In the genomic region with DNA sequence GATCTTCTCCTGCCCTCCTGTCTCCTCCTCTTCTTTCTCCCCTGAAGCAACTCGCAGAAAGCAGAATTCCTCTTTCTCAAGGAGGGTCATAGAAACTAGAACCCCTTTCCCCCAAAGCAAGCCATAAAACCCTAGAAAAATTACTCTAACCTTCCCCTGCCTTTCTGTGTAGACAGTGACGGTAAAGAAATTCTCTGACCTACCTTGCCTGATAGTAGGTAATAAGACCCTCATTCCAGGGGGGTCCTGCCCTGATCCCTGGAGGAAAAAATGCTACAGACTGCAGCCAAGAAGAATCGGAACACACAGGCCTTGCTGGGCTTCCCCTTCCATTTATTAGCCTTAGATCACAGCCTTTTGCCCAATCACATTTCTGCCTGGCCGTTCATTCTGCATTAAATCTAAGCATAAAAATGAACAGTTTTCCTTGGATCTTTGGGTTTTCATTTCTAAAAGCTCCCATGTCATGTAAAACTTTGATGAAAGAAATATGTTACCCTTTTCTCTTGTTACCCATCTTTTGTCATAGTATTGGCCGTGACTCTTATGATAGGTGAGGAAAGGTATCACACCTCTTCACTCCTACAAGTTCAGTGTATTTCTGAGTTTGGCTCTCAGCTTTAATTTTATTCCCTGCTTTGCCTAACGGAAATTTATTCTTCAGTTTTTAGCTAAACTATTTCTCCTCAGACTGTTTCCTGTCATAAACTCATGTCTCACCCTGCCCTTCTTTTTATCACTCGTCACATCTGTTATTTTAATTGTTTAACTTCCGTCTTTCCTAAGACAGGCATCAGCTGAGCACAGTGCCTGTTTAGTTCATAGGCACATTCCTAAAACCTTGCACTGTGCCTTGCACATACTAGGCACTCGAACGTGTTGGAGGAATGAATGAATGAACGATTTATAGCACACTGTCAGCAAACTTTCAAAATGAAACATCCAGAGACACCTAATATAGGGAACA, we compare ENCODE assay signal across 14 cellular contexts. TPM values are rescaled to one million over a fixed set of nuclear protein-coding genes. Genes with fewer than 3 reads are reported as not detected.
DNase-seq lines count a peak whose midpoint lies in the region; ATAC-seq and TF ChIP-seq lines count a peak whose summit lies in the region.
"Had no signal": no experiment of that assay in that cellular context is flagged by ENCODE, and none has a peak within 500 bp of the region (broad histone marks: within the 10 kb centered on the region; RNA-seq: fewer than 3 reads in every experiment).

No MANE protein-coding gene starts in this region.

- intact Hi-C loops in dorsolateral prefrontal cortex (cut with DNase I): loop anchor here (5.0 to 10.0 kb wide), 4 partner anchors 73 to 318 kb away; a partner anchor contains a TSS

- peaks cover 12% of the 10 kb centered on the region for H3K4me1 ChIP-seq in RWPE2 (ENCODE audit: insufficient read depth, poor library complexity, severe bottlenecking)
- H3K4me1 ChIP-seq: HAP-1 had no signal

- H3K27me3 ChIP-seq in RWPE2 (ENCODE audit: insufficient read depth, poor library complexity, severe bottlenecking): no peaks in the 10 kb centered on the region
- H3K27me3 ChIP-seq in dorsolateral prefrontal cortex: peaks cover 0 to 5% (median 0%) of the 10 kb centered on the region in 45 donors
- H3K27me3 ChIP-seq: testis had no signal

- no peak overlapping the region for H3K27ac ChIP-seq in RWPE2 (ENCODE audit: poor library complexity, severe bottlenecking)
- H3K27ac ChIP-seq in dorsolateral prefrontal cortex: peak overlapping the region in 41 of 59 donors; percentile 1 to 93 (median 47)
- H3K27ac ChIP-seq: epithelial cell of prostate, testis, WERI-Rb-1 had no signal

- no peak for TF ChIP-seq CTCF in RWPE2 (IDR thresholded peaks at IDR 0.05; ENCODE audit: poor library complexity, severe bottlenecking)
- TF ChIP-seq CTCF in dorsolateral prefrontal cortex (IDR thresholded peaks at IDR 0.05 in 54 of 56, conservative IDR thresholded peaks at IDR 0.05 in 2 of 56; ENCODE audit: low read depth in 1 of 56, partially characterized antibody in 56 of 56): no peak

- no peaks in the 10 kb centered on the region for H3K9me3 ChIP-seq in RWPE2 (ENCODE audit: severe bottlenecking)
- H3K9me3 ChIP-seq: Caco-2, HAP-1, testis had no signal

- H3K4me3 ChIP-seq in RWPE2 (ENCODE audit: severe bottlenecking) (no peak overlapping the region), dorsolateral prefrontal cortex (no peak overlapping the region)
- H3K4me3 ChIP-seq: HAP-1, testis had no signal

- DNase-seq in A172 (ENCODE audit: low spot score) (peak; percentile 10), ELR (ENCODE audit: low read depth) (peak; percentile 17), RWPE2 (ENCODE audit: low spot score) (no peak), dorsolateral prefrontal cortex (no peak), COR-L47 (lab: John Stamatoyannopoulos, UW) (no peak), NCI-H1105 treated with DMSO at 0.1 percent for 48 hours (lab: John Stamatoyannopoulos, UW) (no peak), COLO668 (lab: John Stamatoyannopoulos, UW; ENCODE audit: unreplicated experiment) (no peak)
- DNase-seq: Caco-2, NCI-H1417 treated with DMSO at 0.1 percent for 48 hours, testis, WERI-Rb-1 had no signal

- ATAC-seq in RWPE2 (ENCODE audit: low read depth): 0 out of 3 replicates have a peak, but pooled peaks have one; percentile 38
- ATAC-seq in GM19395 (IDR thresholded peaks at IDR 0.05; ENCODE audit: unreplicated experiment): no peak

- H3K36me3 ChIP-seq in RWPE2 (ENCODE audit: low read depth): no peaks in the 10 kb centered on the region
- H3K36me3 ChIP-seq: HAP-1, WERI-Rb-1 had no signal

RNA-seq across cellular contexts. Expression of a gene that starts 20.4 kb away (rescaled TPM):
- total RNA-seq in A172 (2014; rRNA removed; shearing (Covaris generic)): not detected in 2 replicates
- under 1 TPM in 1 of 120 experiments, not detected in 119; 0.26 TPM for total RNA-seq in dorsolateral prefrontal cortex
- total RNA-seq: testis had no signal

RNA-seq across cellular contexts. Expression of a gene that starts 56.7 kb away (rescaled TPM):
- total RNA-seq in A172 (2014; rRNA removed; shearing (Covaris generic)): 13.3 and 13.5 TPM in 2 replicates
- total RNA-seq in dorsolateral prefrontal cortex: 10 to 100 TPM in 71 of 120 experiments, 1 to 10 TPM in 49; 2.5 to 60.2 (median 11.3) TPM

Comparison
In these comparisons a context has a peak if more than half of its experiments do, and no peak if none do; other contexts are left out.
1. DNase-seq: peak in A172 (single experiment) and ELR (single experiment); none in RWPE2 (single experiment), dorsolateral prefrontal cortex (0 of 10), COR-L47 (single experiment), NCI-H1105 treated with DMSO at 0.1 percent for 48 hours (single experiment) and COLO668 (single experiment).